23 cellular contexts compared by ENCODE assay signal in genomic region chr20:1320902-1321653, GRCh38. TPM values are rescaled to one million over a fixed set of nuclear protein-coding genes. Genes with fewer than 3 reads are reported as not detected.
DNase-seq lines count a peak whose midpoint lies in the region; ATAC-seq and TF ChIP-seq lines count a peak whose summit lies in the region.
"Had no signal": no experiment of that assay in that cellular context is flagged by ENCODE, and none has a peak within 500 bp of the region (broad histone marks: within the 10 kb centered on the region; RNA-seq: fewer than 3 reads in every experiment).

No MANE protein-coding gene starts in this region.

- TF ChIP-seq CTCF in heart left ventricle (IDR thresholded peaks at IDR 0.05) = no peak
- no peak for TF ChIP-seq CTCF in upper lobe of right lung (IDR thresholded peaks at IDR 0.05)
- TF ChIP-seq CTCF in body of pancreas (IDR thresholded peaks at IDR 0.05) = no peak

- H3K27me3 ChIP-seq in heart left ventricle = no peaks in the 10 kb centered on the region
- H3K27me3 ChIP-seq in neuronal stem cell (ENCODE audit: control insufficient read depth in 3 of 3, insufficient read depth in 3 of 3, low read depth in 1 of 3, low read length in 3 of 3) = no peaks in the 10 kb centered on the region
- H3K27me3 ChIP-seq in upper lobe of right lung = no peaks in the 10 kb centered on the region
- no peaks in the 10 kb centered on the region for H3K27me3 ChIP-seq in body of pancreas
- H3K27me3 ChIP-seq: BLaER1 treated with 17β-estradiol and CSF1 and Interleukin-3, amounts not matched to agents 10 nM and 100 nM had no signal

- H3K9me3 ChIP-seq in heart left ventricle = no peaks in the 10 kb centered on the region
- no peaks in the 10 kb centered on the region for H3K9me3 ChIP-seq in neuronal stem cell (replicated peaks in 1 of 2; ENCODE audit: control insufficient read depth in 2 of 2, insufficient read depth in 1 of 2, low read depth in 1 of 2, low read length in 2 of 2)
- H3K9me3 ChIP-seq in upper lobe of right lung = no peaks in the 10 kb centered on the region
- no peaks in the 10 kb centered on the region for H3K9me3 ChIP-seq in body of pancreas

- H2BK15ac ChIP-seq in neuronal stem cell (ENCODE audit: low read length) = no peak overlapping the region

- ATAC-seq in heart left ventricle (no peak), Right ventricle myocardium inferior (no peak), left cardiac atrium (no peak), upper lobe of right lung (no peak), body of pancreas (no peak)
- ATAC-seq: activated CD4-positive, CD25-positive, alpha-beta regulatory T cell treated with anti-CD3 and anti-CD28 coated beads, Interleukin-2, amount 50 U/mL, for 24 hours had no signal

- H3K4me1 ChIP-seq in heart left ventricle (peaks cover under 1 to 47% (median 32%) of the 10 kb centered on the region in 12 donors), neuronal stem cell (ENCODE audit: control insufficient read depth in 2 of 2, insufficient read depth in 1 of 2, low read depth in 1 of 2, low read length in 2 of 2) (peaks cover 5 to 12% of the 10 kb centered on the region in 2 donors), upper lobe of right lung (peaks cover 19% of the 10 kb centered on the region), body of pancreas (peaks cover 7% of the 10 kb centered on the region)

- H3K14ac ChIP-seq in neuronal stem cell (ENCODE audit: low read length) = peak overlapping the region; percentile 42

- 71 to 76% (median 74%) methylated on average over 14 to 17 of the region's 17 CpGs for WGBS in heart left ventricle, 4 donors
- no CpG with 5 or more reads among the region's 17 CpGs for WGBS in neuronal stem cell (ENCODE audit: extremely low coverage in 2 of 2, insufficient read length in 2 of 2, insufficient replicate concordance in 1 of 2), 2 donors
- 75 to 79% methylated on average over 17 of the region's 17 CpGs for WGBS in body of pancreas, 2 donors

- intact Hi-C loops in heart left ventricle (cut with DNase I) = loop anchor here in 1 of 10 donors (5.0 kb wide), 1 partner anchor 71 kb away; the partner anchor contains the start of gene FKBP1A
- intact Hi-C loops in Right ventricle myocardium inferior (cut with DNase I) = no loop called here
- intact Hi-C loops in left cardiac atrium (cut with DNase I) = loop anchor here in 1 of 2 donors (5.0 kb wide), 1 partner anchor 66 kb away; no protein-coding TSS in a partner anchor
- intact Hi-C loops in upper lobe of right lung (cut with DNase I) = no loop called here
- intact Hi-C loops in body of pancreas (cut with DNase I) = no loop called here

- H3K18ac ChIP-seq in neuronal stem cell (ENCODE audit: low read length) = no peak overlapping the region

- DNase-seq in heart left ventricle (no peak), Right ventricle myocardium inferior (ENCODE audit: missing footprints) (no peak), left cardiac atrium (peak; percentile 27), neuronal stem cell (ENCODE audit: low spot score) (no peak), upper lobe of right lung (no peak), HCEC 1CT (no peak), body of pancreas (no peak), NCI-H187 (lab: John Stamatoyannopoulos, UW) (no peak)
- DNase-seq: activated naive CD4-positive, alpha-beta T cell; activated T-cell treated with anti-CD3 and anti-CD28 coated beads, Interleukin-2, amount 50 U/mL, for 1 hour; amniotic stem cell; caudate nucleus; immature natural killer cell; KG1; NCI-H1048; NCI-H2029 treated with DMSO at 0.1 percent for 48 hours; NCI-H226; NCI-H774; nucleus accumbens; retina; substantia nigra had no signal

- H2AFZ ChIP-seq in neuronal stem cell (ENCODE audit: low read length) = no peak overlapping the region

- no peak overlapping the region for H3K9ac ChIP-seq in neuronal stem cell (ENCODE audit: low read depth, low read length, poor library complexity)
- H3K9ac ChIP-seq: BLaER1 treated with 17β-estradiol and CSF1 and Interleukin-3, amounts not matched to agents 10 nM and 100 nM had no signal

- H3K36me3 ChIP-seq in heart left ventricle = no peaks in the 10 kb centered on the region
- no peaks in the 10 kb centered on the region for H3K36me3 ChIP-seq in neuronal stem cell (replicated peaks in 1 of 2; ENCODE audit: control insufficient read depth in 2 of 2, insufficient read depth in 2 of 2, low read length in 2 of 2)
- no peaks in the 10 kb centered on the region for H3K36me3 ChIP-seq in upper lobe of right lung
- H3K36me3 ChIP-seq in body of pancreas (replicated peaks in 1 of 2; ENCODE audit: insufficient read depth in 1 of 2, low read depth in 2 of 2) = no peaks in the 10 kb centered on the region
- H3K36me3 ChIP-seq: BLaER1 treated with 17β-estradiol and CSF1 and Interleukin-3, amounts not matched to agents 10 nM and 100 nM had no signal

- H3K23ac ChIP-seq in neuronal stem cell (ENCODE audit: low read depth, low read length, poor library complexity) = peak overlapping the region; percentile 27

- H2BK120ac ChIP-seq in neuronal stem cell (ENCODE audit: low read depth, low read length) = no peak overlapping the region

- TF ChIP-seq POLR2A in heart left ventricle (IDR thresholded peaks at IDR 0.05) (no peak), body of pancreas (IDR thresholded peaks at IDR 0.05) (no peak)

- H2BK5ac ChIP-seq in neuronal stem cell (ENCODE audit: low read length) = no peak overlapping the region

- H3K4ac ChIP-seq in neuronal stem cell (ENCODE audit: low read length) = no peak overlapping the region

- no peak overlapping the region for H4K91ac ChIP-seq in neuronal stem cell (ENCODE audit: low read depth, low read length, poor library complexity)

- H3K27ac ChIP-seq in heart left ventricle (peak overlapping the region in 11 of 12 donors; percentile 78 to 100 (median 99)), neuronal stem cell (replicated peaks; ENCODE audit: low read length) (no peak overlapping the region), upper lobe of right lung (peak overlapping the region; percentile 100), body of pancreas (no peak overlapping the region)
- H3K27ac ChIP-seq: BLaER1 treated with 17β-estradiol and CSF1 and Interleukin-3, amounts not matched to agents 10 nM and 100 nM had no signal

- no peak overlapping the region for H3K4me3 ChIP-seq in heart left ventricle
- H3K4me3 ChIP-seq in neuronal stem cell (ENCODE audit: low read length in 2 of 2) = no peak overlapping the region
- no peak overlapping the region for H3K4me3 ChIP-seq in upper lobe of right lung
- no peak overlapping the region for H3K4me3 ChIP-seq in body of pancreas
- H3K4me3 ChIP-seq: BLaER1 treated with 17β-estradiol and CSF1 and Interleukin-3, amounts not matched to agents 10 nM and 100 nM had no signal

- H2BK12ac ChIP-seq in neuronal stem cell (ENCODE audit: low read length) = no peak overlapping the region

- peak overlapping the region; percentile 10 for H2AK5ac ChIP-seq in neuronal stem cell (ENCODE audit: low read depth, low read length)

- H3K4me2 ChIP-seq in neuronal stem cell (ENCODE audit: insufficient read depth, low read length, poor library complexity, severe bottlenecking) = no peak overlapping the region
- H3K4me2 ChIP-seq: BLaER1 treated with 17β-estradiol and CSF1 and Interleukin-3, amounts not matched to agents 10 nM and 100 nM had no signal

- H3K79me1 ChIP-seq in neuronal stem cell (ENCODE audit: low read depth, low read length) = peaks cover 5% of the 10 kb centered on the region

- no peak overlapping the region for H4K8ac ChIP-seq in neuronal stem cell (ENCODE audit: low read depth, low read length)

RNA-seq across cellular contexts. Expression of gene SDCBP2, which starts 7.9 kb away (rescaled TPM):
- 1 to 10 TPM in 8 of 9 donors, under 1 TPM in 1; 0.65 to 4.2 (median 2.1) TPM for total RNA-seq in heart left ventricle
- polyA plus RNA-seq in heart left ventricle = 1 to 10 TPM; 1.8 to 3.6 TPM
- total RNA-seq in Right ventricle myocardium inferior = 1.2 TPM
- total RNA-seq in left cardiac atrium = 1 to 10 TPM; 1.4 to 4.4 TPM
- polyA plus RNA-seq in neuronal stem cell (2013, experiment 1 of 2) = 4.7 TPM
- 5.3 TPM for polyA plus RNA-seq in neuronal stem cell (2013, experiment 2 of 2)
- total RNA-seq in upper lobe of right lung = 10.9 TPM
- total RNA-seq in body of pancreas = 10 to 100 TPM; 14.8 to 20.0 TPM

RNA-seq across cellular contexts. Expression of gene SNPH, which starts 55.0 kb away (rescaled TPM):
- total RNA-seq in heart left ventricle (10 to 100 TPM in 7 of 9 donors, 1 to 10 TPM in 2; 6.5 to 17.4 (median 11.7) TPM), Right ventricle myocardium inferior (8.5 TPM), left cardiac atrium (1 to 10 TPM; 4.6 to 5.5 TPM), upper lobe of right lung (4.3 TPM), body of pancreas (1 to 10 TPM; 3.3 to 3.4 TPM)
- polyA plus RNA-seq in heart left ventricle = 1 to 10 TPM; 4.3 to 5.8 TPM
- polyA plus RNA-seq in neuronal stem cell (2013, experiment 1 of 2) = 1.1 TPM
- 1.1 TPM for polyA plus RNA-seq in neuronal stem cell (2013, experiment 2 of 2)

Comparison
In these comparisons a context has a peak if more than half of its experiments do, and no peak if none do; other contexts are left out.
1. H3K27ac ChIP-seq: peak in heart left ventricle (11 of 12) and upper lobe of right lung (single experiment); none in neuronal stem cell (single experiment) and body of pancreas (0 of 4).